Comparison of ENCODE assay signal across 1 cellular context in genomic region chr7:107940146-107940489, GRCh38.
TF ChIP-seq lines count a peak whose summit lies in the region.

No MANE protein-coding gene starts in this region.

TF ChIP-seq in H1, 55 proteins besides CTCF, POLR2A, EP300 and RAD21:
- TF ChIP-seq CHD1 (IDR thresholded peaks at IDR 0.05; ENCODE audit: low read depth, low read length) (no peak), POLR2AphosphoS5 (IDR thresholded peaks at IDR 0.05; ENCODE audit: low read depth, low read length) (no peak), SRF (IDR thresholded peaks at IDR 0.05; ENCODE audit: low read depth, low read length) (no peak), SIRT6 (IDR thresholded peaks at IDR 0.05; ENCODE audit: low read length) (no peak), ATF3 (IDR thresholded peaks at IDR 0.05; ENCODE audit: insufficient read depth, low read depth, low read length) (no peak), ASH2L (IDR thresholded peaks at IDR 0.05; ENCODE audit: low read length) (no peak), TCF12 (IDR thresholded peaks at IDR 0.05; ENCODE audit: low read depth, low read length) (no peak), SIX5 (IDR thresholded peaks at IDR 0.05; ENCODE audit: low read depth, low read length) (no peak), MAX (IDR thresholded peaks at IDR 0.05) (no peak), SP1 (IDR thresholded peaks at IDR 0.05; ENCODE audit: low read depth, low read length) (no peak)
